Comparison of ENCODE assay signal across 8 cellular contexts in genomic region chr3:172750069-172750367, GRCh38. TPM values are rescaled to one million over a fixed set of nuclear protein-coding genes. Genes with fewer than 3 reads are reported as not detected.
DNase-seq lines count a peak whose midpoint lies in the region; ATAC-seq and TF ChIP-seq lines count a peak whose summit lies in the region.

No MANE protein-coding gene starts in this region.

- H3K4me3 Mint-ChIP-seq in progenitor cell of endocrine pancreas (ENCODE audit: low read depth): peak overlapping the region; percentile 98

- TF ChIP-seq CTCF in GM06990 (IDR thresholded peaks at IDR 0.05; ENCODE audit: insufficient read depth, low read length, poor library complexity, severe bottlenecking) (no peak), OCI-LY3 (IDR thresholded peaks at IDR 0.05; ENCODE audit: low read depth, low read length) (no peak), progenitor cell of endocrine pancreas (IDR thresholded peaks at IDR 0.05; ENCODE audit: unreplicated experiment) (no peak)

- peaks cover 6% of the 10 kb centered on the region for H3K36me3 Mint-ChIP-seq in progenitor cell of endocrine pancreas (ENCODE audit: insufficient read depth)

- H3K27ac ChIP-seq in OCI-LY3 (ENCODE audit: low read length) (0 out of 2 replicates have a peak overlapping the region, but pooled peaks have one; percentile 17), esophagus (ENCODE audit: low read depth in 2 of 2, low read length in 1 of 2) (peak overlapping the region; percentile 75 to 85)

- H3K4me1 ChIP-seq in OCI-LY3 (ENCODE audit: low read length): peaks cover 14% of the 10 kb centered on the region
- H3K4me1 ChIP-seq in esophagus (ENCODE audit: control insufficient read depth in 2 of 2, insufficient read depth in 2 of 2, low read length in 1 of 2): no peaks in the 10 kb centered on the region

- no peak for ATAC-seq in GM18873 (IDR thresholded peaks at IDR 0.05; ENCODE audit: low FRiP score, unreplicated experiment)

- H4K20me1 ChIP-seq in OCI-LY3 (ENCODE audit: insufficient read depth, low read length): 0 out of 2 replicates have a peak, but pooled peaks cover 4% of the 10 kb centered on the region

- H3K79me2 ChIP-seq in OCI-LY3 (ENCODE audit: low read length): peaks cover 43% of the 10 kb centered on the region

- peaks cover 28% of the 10 kb centered on the region for H3K4me1 Mint-ChIP-seq in progenitor cell of endocrine pancreas (ENCODE audit: low read depth)

- H3K36me3 ChIP-seq in GM06990 (ENCODE audit: control insufficient read depth, insufficient read depth, low read length) (no peaks in the 10 kb centered on the region), OCI-LY3 (replicated peaks; ENCODE audit: low read depth, low read length) (peaks cover 9% of the 10 kb centered on the region), esophagus (ENCODE audit: control insufficient read depth in 2 of 2, insufficient read depth in 2 of 2, low read length in 1 of 2) (no peaks in the 10 kb centered on the region)

- no peaks in the 10 kb centered on the region for H3K9me3 Mint-ChIP-seq in progenitor cell of endocrine pancreas (ENCODE audit: low read depth)

- H3K27me3 Mint-ChIP-seq in progenitor cell of endocrine pancreas: peaks cover 10% of the 10 kb centered on the region

- no peak for DNase-seq in GM06990 (ENCODE audit: extremely low read depth, insufficient read length)
- DNase-seq in progenitor cell of endocrine pancreas (ENCODE audit: low spot score, unreplicated experiment): no peak
- no peak for DNase-seq in NOMO-1 treated with dmso at 0.1 percent for 144 hours (lab: John Stamatoyannopoulos, UW; ENCODE audit: unreplicated experiment)
- DNase-seq in NCI-H510A treated with DMSO at 0.1 percent for 48 hours (lab: John Stamatoyannopoulos, UW): no peak
- no peak for DNase-seq in NCI-H748 (lab: John Stamatoyannopoulos, UW; ENCODE audit: unreplicated experiment)

- WGBS in esophagus, 2 donors: 10 to 13% methylated on average over 9 of the region's 9 CpGs

- H3K4me2 ChIP-seq in OCI-LY3 (ENCODE audit: low read length): peak overlapping the region; percentile 77

- H3K4me3 ChIP-seq in GM06990 (replicated peaks; ENCODE audit: low read depth, low read length) (peak overlapping the region; percentile 61), OCI-LY3 (ENCODE audit: low read length) (peak overlapping the region; percentile 93), esophagus (ENCODE audit: low read depth in 1 of 2, low read length in 2 of 2) (peak overlapping the region; percentile 35 to 83)

- peak overlapping the region; percentile 99 for H3K27ac Mint-ChIP-seq in progenitor cell of endocrine pancreas

- peak overlapping the region; percentile 96 for H2AFZ ChIP-seq in OCI-LY3 (ENCODE audit: low read depth, low read length)

- H3K9me3 ChIP-seq in OCI-LY3 (ENCODE audit: insufficient read depth, low read length): no peaks in the 10 kb centered on the region
- no peaks in the 10 kb centered on the region for H3K9me3 ChIP-seq in esophagus (ENCODE audit: control insufficient read depth in 2 of 2, insufficient read depth in 1 of 2, low read depth in 1 of 2, low read length in 1 of 2)

- peak overlapping the region; percentile 92 for H3K9ac ChIP-seq in OCI-LY3 (ENCODE audit: low read length)

- H3K27me3 ChIP-seq in GM06990 (replicated peaks; ENCODE audit: control insufficient read depth, insufficient read depth, low read length) (no peaks in the 10 kb centered on the region), OCI-LY3 (ENCODE audit: low read depth, low read length) (no peaks in the 10 kb centered on the region), esophagus (ENCODE audit: control insufficient read depth in 1 of 2, insufficient read depth in 2 of 2, low read length in 2 of 2) (no peaks in the 10 kb centered on the region)

RNA-seq across cellular contexts. Expression of gene ECT2, which starts 0.5 kb away (rescaled TPM):
- 1 to 10 TPM; 3.7 to 8.1 TPM for polyA plus RNA-seq in esophagus
- 38.1 and 45.4 TPM in 2 replicates for total RNA-seq in progenitor cell of endocrine pancreas

RNA-seq across cellular contexts. Expression of gene NCEH1, which starts 39.2 kb away (rescaled TPM):
- 1 to 10 TPM; 2.4 to 3.2 TPM for polyA plus RNA-seq in esophagus
- total RNA-seq in progenitor cell of endocrine pancreas: 2.1 and 2.5 TPM in 2 replicates
